ENCODE assay signal across 1 cellular context in genomic region chr6:17987576-17988421, GRCh38.
TF ChIP-seq lines count a peak whose summit lies in the region.

Gene KIF13A (minus strand): TSS chr6:17987635. CDS start chr6:17987463, 172 bp downstream.

TF ChIP-seq in HEK293, 187 proteins besides CTCF, POLR2A, EP300 and RAD21 (continued from another document and continues in another):
- TF ChIP-seq ZNF561 (tag by site-specific recombination; IDR thresholded peaks at IDR 0.05; ENCODE audit: borderline replicate concordance) (peak; percentile 92; the same call in 1 of the 2 replicates), ZNF362 (tag by site-specific recombination; IDR thresholded peaks at IDR 0.05) (no peak), ZNF114 (tag by site-specific recombination; IDR thresholded peaks at IDR 0.05) (no peak), ZBTB26 (tag by site-specific recombination; optimal IDR thresholded peaks at IDR 0.05) (peak; percentile 68), ZNF239 (tag by site-specific recombination; IDR thresholded peaks at IDR 0.05) (no peak), ZSCAN4 (tag by site-specific recombination; IDR thresholded peaks at IDR 0.05) (no peak), ZNF76 (tag by site-specific recombination; IDR thresholded peaks at IDR 0.05; ENCODE audit: borderline replicate concordance, low read depth) (peak; percentile 49; the same call in 1 of the 2 replicates), REST (tag by site-specific recombination; IDR thresholded peaks at IDR 0.05) (no peak), SP7 (tag by site-specific recombination; IDR thresholded peaks at IDR 0.05) (0 out of 2 replicates have a peak, but pooled peaks have one; percentile 27), ZNF302 (tag by site-specific recombination; IDR thresholded peaks at IDR 0.05; ENCODE audit: low read depth) (no peak), ZBTB8A (tag by site-specific recombination; IDR thresholded peaks at IDR 0.05) (peak; percentile 62), ZNF654 (tag by site-specific recombination; IDR thresholded peaks at IDR 0.05; ENCODE audit: low read depth) (no peak), ZNF513 (tag by site-specific recombination; IDR thresholded peaks at IDR 0.05) (peak; percentile 37), ZNF677 (tag by site-specific recombination; IDR thresholded peaks at IDR 0.05) (peak; percentile 54; the same call in 1 of the 2 replicates), HOXD13 (CRISPR knock-in tag; IDR thresholded peaks at IDR 0.05; ENCODE audit: borderline replicate concordance) (no peak), HOXC10 (CRISPR knock-in tag; IDR thresholded peaks at IDR 0.05) (0 out of 2 replicates have a peak, but pooled peaks have one; percentile 74), ZIC2 (tag by site-specific recombination; IDR thresholded peaks at IDR 0.05) (peak; percentile 48), ZNF629 (tag by site-specific recombination; IDR thresholded peaks at IDR 0.05) (peak; percentile 26), ZNF366 (tag by site-specific recombination; conservative IDR thresholded peaks at IDR 0.05) (peak; percentile 36; the same call in 1 of the 2 replicates), ZNF473 (tag by site-specific recombination; IDR thresholded peaks at IDR 0.05) (no peak), WT1 (tag by site-specific recombination; IDR thresholded peaks at IDR 0.05) (peak; percentile 46), ZNF398 (tag by site-specific recombination; IDR thresholded peaks at IDR 0.05) (peak; percentile 33; the same call in 1 of the 2 replicates), ZBTB49 (tag by site-specific recombination; IDR thresholded peaks at IDR 0.05; ENCODE audit: low read depth) (no peak), ZNF404 (tag by site-specific recombination; IDR thresholded peaks at IDR 0.05) (no peak), ZNF660 (tag by site-specific recombination; IDR thresholded peaks at IDR 0.05) (peak; percentile 79; the same call in 1 of the 2 replicates), ZNF596 (tag by site-specific recombination; IDR thresholded peaks at IDR 0.05) (0 out of 2 replicates have a peak, but pooled peaks have one; percentile 9), GLIS2 (tag by site-specific recombination; IDR thresholded peaks at IDR 0.05) (peak; percentile 86), ZNF169 (tag by site-specific recombination; IDR thresholded peaks at IDR 0.05) (no peak), YY1 (tag by site-specific recombination; IDR thresholded peaks at IDR 0.05) (peak; percentile 32; the same call in 1 of the 2 replicates), ZNF785 (tag by site-specific recombination; IDR thresholded peaks at IDR 0.05) (no peak), ZBTB48 (tag by site-specific recombination; IDR thresholded peaks at IDR 0.05) (peak; percentile 20; the same call in 1 of the 2 replicates), PATZ1 (tag by site-specific recombination; IDR thresholded peaks at IDR 0.05) (peak; percentile 63), ZBTB17 (tag by site-specific recombination; IDR thresholded peaks at IDR 0.05) (peak; percentile 80), ZNF280D (tag by site-specific recombination; IDR thresholded peaks at IDR 0.05) (no peak), ZXDB (tag by site-specific recombination; IDR thresholded peaks at IDR 0.05) (peak; percentile 44; the same call in 1 of the 2 replicates), ZNF555 (tag by site-specific recombination; conservative IDR thresholded peaks at IDR 0.05) (no peak), ZBTB20 (tag by site-specific recombination; IDR thresholded peaks at IDR 0.05) (peak; percentile 93), ZNF580 (tag by site-specific recombination; IDR thresholded peaks at IDR 0.05) (no peak), ZEB2 (tag by site-specific recombination; IDR thresholded peaks at IDR 0.05) (peak; percentile 80), SETDB1 (IDR thresholded peaks at IDR 0.05; ENCODE audit: insufficient read length, low read length) (no peak), KLF8 (tag by site-specific recombination; IDR thresholded peaks at IDR 0.05) (peak; percentile 41; the same call in 1 of the 2 replicates), GLIS1 (tag by site-specific recombination; IDR thresholded peaks at IDR 0.05) (peak; percentile 79), ZSCAN30 (tag by site-specific recombination; IDR thresholded peaks at IDR 0.05) (peak; percentile 83; the same call in 1 of the 2 replicates), ZNF248 (tag by site-specific recombination; IDR thresholded peaks at IDR 0.05) (no peak)
